In genomic region chr11:16613401-16614381, GRCh38 we compare ENCODE assay signal across 8 cellular contexts.
DNase-seq lines count a peak whose midpoint lies in the region; ATAC-seq and TF ChIP-seq lines count a peak whose summit lies in the region.

No MANE protein-coding gene starts in this region.

- H3K4me3 ChIP-seq in OCI-LY7 (ENCODE audit: low read depth, low read length, poor library complexity, severe bottlenecking) = peak overlapping the region; percentile 29
- H3K4me3 ChIP-seq in foreskin fibroblast (ENCODE audit: low read depth in 1 of 2, low read length in 2 of 2) = peak overlapping the region; percentile 37 to 52

- TF ChIP-seq CTCF in OCI-LY7 (conservative IDR thresholded peaks at IDR 0.05; ENCODE audit: low read length) = peak; percentile 78
- TF ChIP-seq CTCF in foreskin fibroblast (IDR thresholded peaks at IDR 0.05; ENCODE audit: low read depth, low read length) = peak; percentile 89
- peak; percentile 83 for TF ChIP-seq CTCF in nephron progenitor cell (IDR thresholded peaks at IDR 0.05)

- POLR2A ChIA-PET in OCI-LY7 (lab: Charles Lee) = interaction anchor here (0.5 kb wide), 1 partner anchor 78 kb away, joined by 3 read pairs; no protein-coding TSS in a partner anchor

- no peaks in the 10 kb centered on the region for H4K20me1 ChIP-seq in OCI-LY7 (ENCODE audit: insufficient read depth, low read length)

- H3K9me3 ChIP-seq in OCI-LY7 (ENCODE audit: low read length) = no peaks in the 10 kb centered on the region

- BruUV-seq in OCI-LY7 (replicated peaks; lab: Mats Ljungman, UMichigan) = no TSS peak

- intact Hi-C loops in OCI-LY7 (cut with micrococcal nuclease; ENCODE audit: unreplicated experiment) = loop anchor here (5.0 kb wide), 1 partner anchor 961 kb away; no protein-coding TSS in a partner anchor
- intact Hi-C loops in activated T-helper 2 cell treated with anti-CD3 and anti-CD28 coated beads, Interferon-gamma antibody, Interleukin-2, Interleukin-4, amounts not matched to agents 10 μg/mL and 5 μg/mL and 100 μg/mL, durations not matched to agents 14 hours and 24 hours and 36 hours (cut with micrococcal nuclease) = loop anchor here (1.0 to 5.0 kb wide), 4 partner anchors 8 to 1109 kb away; no protein-coding TSS in a partner anchor

- no peaks in the 10 kb centered on the region for H3K79me2 ChIP-seq in OCI-LY7 (ENCODE audit: insufficient read depth, low read depth, low read length)

- no peak overlapping the region for H2AFZ ChIP-seq in OCI-LY7 (ENCODE audit: low read length)

- H3K9me3 Mint-ChIP-seq in IgD-negative memory B cell = peaks cover 0 to 13% (median 2%) of the 10 kb centered on the region in 3 donors
- H3K9me3 Mint-ChIP-seq in activated T-helper 2 cell treated with anti-CD3 and anti-CD28 coated beads, Interferon-gamma antibody, Interleukin-2, Interleukin-4, amounts not matched to agents 10 μg/mL and 5 μg/mL and 100 μg/mL, durations not matched to agents 14 hours and 24 hours and 36 hours = no peaks in the 10 kb centered on the region
- no peaks in the 10 kb centered on the region for H3K9me3 Mint-ChIP-seq in nephron progenitor cell

- no peaks in the 10 kb centered on the region for H3K4me1 ChIP-seq in OCI-LY7 (ENCODE audit: insufficient read depth, low read length, poor library complexity, severe bottlenecking)

- H3K27me3 Mint-ChIP-seq in IgD-negative memory B cell (peaks cover 39% of the 10 kb centered on the region), nephron progenitor cell (ENCODE audit: low read depth, poor library complexity) (peaks cover 8% of the 10 kb centered on the region)
- H3K27me3 Mint-ChIP-seq in activated T-helper 2 cell treated with anti-CD3 and anti-CD28 coated beads, Interferon-gamma antibody, Interleukin-2, Interleukin-4, amounts not matched to agents 10 μg/mL and 5 μg/mL and 100 μg/mL, durations not matched to agents 14 hours and 24 hours and 36 hours (ENCODE audit: low read depth) = peaks cover 44% of the 10 kb centered on the region

- peak; percentile 99 for ATAC-seq in GM21786 (IDR thresholded peaks at IDR 0.05; ENCODE audit: unreplicated experiment)

- H3K4me2 ChIP-seq in OCI-LY7 (ENCODE audit: low read length) = peak overlapping the region; percentile 50

- H3K36me3 Mint-ChIP-seq in IgD-negative memory B cell (peaks cover 1% of the 10 kb centered on the region), nephron progenitor cell (ENCODE audit: low read depth) (no peaks in the 10 kb centered on the region)
- H3K36me3 Mint-ChIP-seq in activated T-helper 2 cell treated with anti-CD3 and anti-CD28 coated beads, Interferon-gamma antibody, Interleukin-2, Interleukin-4, amounts not matched to agents 10 μg/mL and 5 μg/mL and 100 μg/mL, durations not matched to agents 14 hours and 24 hours and 36 hours (ENCODE audit: low read depth) = no peaks in the 10 kb centered on the region

- peaks cover 8 to 18% (median 17%) of the 10 kb centered on the region in 3 donors for H3K4me1 Mint-ChIP-seq in IgD-negative memory B cell
- peaks cover 17% of the 10 kb centered on the region for H3K4me1 Mint-ChIP-seq in activated T-helper 2 cell treated with anti-CD3 and anti-CD28 coated beads, Interferon-gamma antibody, Interleukin-2, Interleukin-4, amounts not matched to agents 10 μg/mL and 5 μg/mL and 100 μg/mL, durations not matched to agents 14 hours and 24 hours and 36 hours (ENCODE audit: low read depth)
- peaks cover 34% of the 10 kb centered on the region for H3K4me1 Mint-ChIP-seq in nephron progenitor cell

- peak overlapping the region; percentile 42 to 83 (median 74) for H3K27ac Mint-ChIP-seq in IgD-negative memory B cell
- no peak overlapping the region for H3K27ac Mint-ChIP-seq in activated T-helper 2 cell treated with anti-CD3 and anti-CD28 coated beads, Interferon-gamma antibody, Interleukin-2, Interleukin-4, amounts not matched to agents 10 μg/mL and 5 μg/mL and 100 μg/mL, durations not matched to agents 14 hours and 24 hours and 36 hours
- peak overlapping the region; percentile 76 for H3K27ac Mint-ChIP-seq in nephron progenitor cell

- DNase-seq in Daoy (ENCODE audit: low read depth) = peak; percentile 90
- DNase-seq in OCI-LY7 (ENCODE audit: low spot score) = peak; percentile 64
- DNase-seq in activated T-helper 2 cell treated with anti-CD3 and anti-CD28 coated beads, Interferon-gamma antibody, Interleukin-2, Interleukin-4, amounts not matched to agents 10 μg/mL and 5 μg/mL and 100 μg/mL, durations not matched to agents 14 hours and 24 hours and 36 hours (ENCODE audit: low spot score) = peak; percentile 58
- peak; percentile 69 to 93 for DNase-seq in foreskin fibroblast
- peak; percentile 91 for DNase-seq in nephron progenitor cell
- DNase-seq in superior temporal gyrus (ENCODE audit: extremely low spot score) = peak; percentile 93

- H3K9me2 ChIP-seq in OCI-LY7 (ENCODE audit: insufficient read depth, low read length) = no peaks in the 10 kb centered on the region

- H3K4me3 Mint-ChIP-seq in IgD-negative memory B cell (peak overlapping the region; percentile 70 to 89 (median 80)), nephron progenitor cell (peak overlapping the region; percentile 87)
- peak overlapping the region; percentile 60 for H3K4me3 Mint-ChIP-seq in activated T-helper 2 cell treated with anti-CD3 and anti-CD28 coated beads, Interferon-gamma antibody, Interleukin-2, Interleukin-4, amounts not matched to agents 10 μg/mL and 5 μg/mL and 100 μg/mL, durations not matched to agents 14 hours and 24 hours and 36 hours (ENCODE audit: low read depth)

- no peaks in the 10 kb centered on the region for H3K36me3 ChIP-seq in OCI-LY7 (ENCODE audit: insufficient read depth, low read length)

- H3K27ac ChIP-seq in OCI-LY7 (ENCODE audit: low read depth, low read length, poor library complexity, severe bottlenecking) = no peak overlapping the region

- CTCF ChIA-PET in OCI-LY7 (lab: Charles Lee; ENCODE audit: unreplicated experiment) = interaction anchor here (0.7 to 1.1 kb wide), 2 partner anchors 21 to 964 kb away, joined by 3 read pairs; no protein-coding TSS in a partner anchor
